ENCODE assay signal across 20 cellular contexts in the genomic region with DNA sequence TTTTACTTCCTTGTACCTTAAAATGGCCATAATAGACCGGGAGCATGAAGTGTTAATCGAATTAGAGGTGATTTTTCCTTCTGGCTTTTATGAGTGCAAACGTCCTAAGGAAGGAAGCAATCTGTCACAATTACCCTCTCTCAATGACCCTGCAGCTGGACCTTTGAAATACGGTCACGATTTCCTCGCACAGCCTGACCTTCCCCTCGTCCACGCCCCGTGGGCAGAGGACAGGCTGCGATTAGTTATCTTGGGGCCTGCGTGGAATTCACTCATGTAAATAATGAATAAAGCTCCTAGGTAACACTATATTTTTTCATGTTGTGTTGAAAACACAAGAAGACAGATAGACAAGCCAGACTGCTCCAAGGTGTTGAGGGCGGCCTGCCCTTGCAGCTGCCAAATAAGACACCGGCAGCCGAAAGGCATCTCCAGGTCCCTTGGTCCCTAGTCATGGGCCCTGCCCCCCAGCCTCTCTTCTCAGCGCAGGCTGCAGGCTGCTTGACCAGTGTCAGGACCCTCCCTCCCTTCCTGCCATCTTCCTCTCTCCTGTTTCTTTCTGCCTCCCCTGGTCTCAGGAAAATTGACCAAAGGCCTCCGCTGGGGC.
DNase-seq lines count a peak whose midpoint lies in the region; TF ChIP-seq lines count a peak whose summit lies in the region.
"Had no signal": no experiment of that assay in that cellular context is flagged by ENCODE, and none has a peak within 500 bp of the region (broad histone marks: within the 10 kb centered on the region; RNA-seq: fewer than 3 reads in every experiment).

No MANE protein-coding gene starts in this region.

- H3K9ac ChIP-seq in neuronal stem cell (ENCODE audit: low read depth, low read length, poor library complexity) = no peak overlapping the region
- H3K9ac ChIP-seq: BLaER1 had no signal

- no peak overlapping the region for H2BK12ac ChIP-seq in neuronal stem cell (ENCODE audit: low read length)

- H4K8ac ChIP-seq in neuronal stem cell (ENCODE audit: low read depth, low read length) = no peak overlapping the region

- no peak overlapping the region for H3K14ac ChIP-seq in neuronal stem cell (ENCODE audit: low read length)

- H3K4me3 ChIP-seq in neuronal stem cell (ENCODE audit: low read length in 2 of 2) = no peak overlapping the region
- H3K4me3 ChIP-seq: BLaER1 had no signal

- H2BK5ac ChIP-seq in neuronal stem cell (ENCODE audit: low read length) = no peak overlapping the region

- H2BK15ac ChIP-seq in neuronal stem cell (ENCODE audit: low read length) = no peak overlapping the region

- H3K27ac ChIP-seq in neuronal stem cell (replicated peaks; ENCODE audit: low read length) = no peak overlapping the region
- H3K27ac ChIP-seq: 22Rv1, BLaER1, C4-2B had no signal

- H3K36me3 Mint-ChIP-seq in nephron progenitor cell (ENCODE audit: low read depth) (peaks cover 11% of the 10 kb centered on the region), type B pancreatic cell (peaks cover 9% of the 10 kb centered on the region)
- no peaks in the 10 kb centered on the region for H3K36me3 Mint-ChIP-seq in T-helper 2 cell treated with Interferon-gamma antibody and Interleukin-4, amounts not matched to agents 5 μg/mL and 100 μg/mL, for 36 hours (ENCODE audit: low read depth)
- H3K36me3 Mint-ChIP-seq: CD8-positive, alpha-beta memory T cell had no signal

- H3K9me3 ChIP-seq in neuronal stem cell (replicated peaks in 1 of 2; ENCODE audit: control insufficient read depth in 2 of 2, insufficient read depth in 1 of 2, low read depth in 1 of 2, low read length in 2 of 2) = peaks cover 0 to 1% of the 10 kb centered on the region in 2 donors

- peaks cover 56% of the 10 kb centered on the region for H3K4me1 Mint-ChIP-seq in nephron progenitor cell
- H3K4me1 Mint-ChIP-seq in type B pancreatic cell (ENCODE audit: unreplicated experiment) = peaks cover 18% of the 10 kb centered on the region
- no peaks in the 10 kb centered on the region for H3K4me1 Mint-ChIP-seq in T-helper 2 cell treated with Interferon-gamma antibody and Interleukin-4, amounts not matched to agents 5 μg/mL and 100 μg/mL, for 36 hours (ENCODE audit: low read depth)
- H3K4me1 Mint-ChIP-seq: B cell; CD8-positive, alpha-beta memory T cell had no signal

- no peaks in the 10 kb centered on the region for H3K27me3 ChIP-seq in neuronal stem cell (ENCODE audit: control insufficient read depth in 3 of 3, insufficient read depth in 3 of 3, low read depth in 1 of 3, low read length in 3 of 3)
- H3K27me3 ChIP-seq: BLaER1 had no signal

- H3K9me3 Mint-ChIP-seq in nephron progenitor cell (peaks cover 27% of the 10 kb centered on the region), type B pancreatic cell (no peaks in the 10 kb centered on the region)
- no peaks in the 10 kb centered on the region for H3K9me3 Mint-ChIP-seq in T-helper 2 cell treated with Interferon-gamma antibody and Interleukin-4, amounts not matched to agents 5 μg/mL and 100 μg/mL, for 36 hours

- no peak overlapping the region for H4K91ac ChIP-seq in neuronal stem cell (ENCODE audit: low read depth, low read length, poor library complexity)

- H3K4me3 Mint-ChIP-seq in nephron progenitor cell = peak overlapping the region; percentile 54
- peak overlapping the region; percentile 51 for H3K4me3 Mint-ChIP-seq in type B pancreatic cell
- H3K4me3 Mint-ChIP-seq in T-helper 2 cell treated with Interferon-gamma antibody and Interleukin-4, amounts not matched to agents 5 μg/mL and 100 μg/mL, for 36 hours = no peak overlapping the region
- H3K4me3 Mint-ChIP-seq: B cell; CD4-positive, alpha-beta T cell; CD8-positive, alpha-beta memory T cell had no signal

- DNase-seq in NCI-H748 (lab: John Stamatoyannopoulos, UW; ENCODE audit: unreplicated experiment) (peak; percentile 11), NCI-H748 treated with DMSO at 0.1 percent for 48 hours (lab: John Stamatoyannopoulos, UW) (no peak), nephron progenitor cell (peak; percentile 24), neuronal stem cell (ENCODE audit: low spot score) (no peak), type B pancreatic cell (ENCODE audit: extremely low spot score, unreplicated experiment) (no peak), activated gamma-delta T cell treated with Interleukin-2 at 50 U/mL for 16 hours (no peak)
- no peak for DNase-seq in activated T-cell treated with anti-CD3 and anti-CD28 coated beads, Interleukin-2, amount 50 U/mL, for 48 hours
- no peak for DNase-seq in T-helper 2 cell treated with Interferon-gamma antibody and Interleukin-4, amounts not matched to agents 5 μg/mL and 100 μg/mL, for 36 hours (ENCODE audit: low spot score)
- DNase-seq: CD4-positive, alpha-beta T cell; CD8-positive, alpha-beta memory T cell; DMS 273 treated with DMSO at 0.1 percent for 48 hours; DMS53; DMS79 treated with DMSO at 0.1 percent for 48 hours; GF-D8; GOT3; HCEC 1CT had no signal

- no peak overlapping the region for H3K4ac ChIP-seq in neuronal stem cell (ENCODE audit: low read length)

- TF ChIP-seq CTCF in nephron progenitor cell (IDR thresholded peaks at IDR 0.05) (no peak), type B pancreatic cell (conservative IDR thresholded peaks at IDR 0.05) (no peak)

- H3K18ac ChIP-seq in neuronal stem cell (ENCODE audit: low read length) = peak overlapping the region; percentile 65

- H3K4me2 ChIP-seq in neuronal stem cell (ENCODE audit: insufficient read depth, low read length, poor library complexity, severe bottlenecking) = no peak overlapping the region
- H3K4me2 ChIP-seq: BLaER1 had no signal

- no peak overlapping the region for H2AFZ ChIP-seq in neuronal stem cell (ENCODE audit: low read length)

- H3K79me1 ChIP-seq in neuronal stem cell (ENCODE audit: low read depth, low read length) = no peaks in the 10 kb centered on the region

- H3K27me3 Mint-ChIP-seq in nephron progenitor cell (ENCODE audit: low read depth, poor library complexity) (peaks cover 9% of the 10 kb centered on the region), type B pancreatic cell (no peaks in the 10 kb centered on the region)
- H3K27me3 Mint-ChIP-seq in T-helper 2 cell treated with Interferon-gamma antibody and Interleukin-4, amounts not matched to agents 5 μg/mL and 100 μg/mL, for 36 hours (ENCODE audit: low read depth) = no peaks in the 10 kb centered on the region
- H3K27me3 Mint-ChIP-seq: B cell; CD4-positive, alpha-beta T cell; CD8-positive, alpha-beta memory T cell had no signal

- WGBS in neuronal stem cell (ENCODE audit: extremely low coverage in 2 of 2, insufficient read length in 2 of 2, insufficient replicate concordance in 1 of 2), 2 donors = no CpG with 5 or more reads among the region's 16 CpGs

- no peak overlapping the region for H2BK120ac ChIP-seq in neuronal stem cell (ENCODE audit: low read depth, low read length)

- no peaks in the 10 kb centered on the region for H3K4me1 ChIP-seq in neuronal stem cell (ENCODE audit: control insufficient read depth in 2 of 2, insufficient read depth in 1 of 2, low read depth in 1 of 2, low read length in 2 of 2)

- no peaks in the 10 kb centered on the region for H3K36me3 ChIP-seq in neuronal stem cell (replicated peaks in 1 of 2; ENCODE audit: control insufficient read depth in 2 of 2, insufficient read depth in 2 of 2, low read length in 2 of 2)

- peak overlapping the region; percentile 59 for H2AK5ac ChIP-seq in neuronal stem cell (ENCODE audit: low read depth, low read length)

- no peak overlapping the region for H3K23ac ChIP-seq in neuronal stem cell (ENCODE audit: low read depth, low read length, poor library complexity)

- H3K27ac Mint-ChIP-seq in nephron progenitor cell (peak overlapping the region; percentile 45), type B pancreatic cell (peak overlapping the region; percentile 34)
- H3K27ac Mint-ChIP-seq in T-helper 2 cell treated with Interferon-gamma antibody and Interleukin-4, amounts not matched to agents 5 μg/mL and 100 μg/mL, for 36 hours = no peak overlapping the region
- H3K27ac Mint-ChIP-seq: B cell; CD4-positive, alpha-beta T cell; CD8-positive, alpha-beta memory T cell had no signal

Comparison
In these comparisons a context has a peak if more than half of its experiments do, and no peak if none do; other contexts are left out.
1. DNase-seq: peak in NCI-H748 (single experiment) and nephron progenitor cell (single experiment); none in NCI-H748 treated with DMSO at 0.1 percent for 48 hours (single experiment), neuronal stem cell (single experiment), type B pancreatic cell (single experiment), activated gamma-delta T cell treated with Interleukin-2 at 50 U/mL for 16 hours (single experiment), activated T-cell treated with anti-CD3 and anti-CD28 coated beads, Interleukin-2, amount 50 U/mL, for 48 hours (0 of 2) and T-helper 2 cell treated with Interferon-gamma antibody and Interleukin-4, amounts not matched to agents 5 μg/mL and 100 μg/mL, for 36 hours (single experiment).